In genomic region chr22:22342697-22343602, GRCh38 we compare ENCODE assay signal across 8 cellular contexts.
DNase-seq lines count a peak whose midpoint lies in the region; ATAC-seq and TF ChIP-seq lines count a peak whose summit lies in the region.

No MANE protein-coding gene starts in this region.

- peak; percentile 94 for ATAC-seq in esophagus mucosa

- H2AFZ ChIP-seq in osteoblast (ENCODE audit: low read length), result no peak overlapping the region

- H3K36me3 ChIP-seq in osteoblast (ENCODE audit: insufficient read depth, low read length) (no peaks in the 10 kb centered on the region), vagina (no peaks in the 10 kb centered on the region)

- H3K4me3 ChIP-seq in osteoblast (ENCODE audit: insufficient read depth, low read length) (no peak overlapping the region), vagina (no peak overlapping the region)

- H3K4me2 ChIP-seq in osteoblast (ENCODE audit: insufficient read depth, low read length), result no peak overlapping the region

- H3K9me3 ChIP-seq in osteoblast (ENCODE audit: low read depth, low read length), result no peaks in the 10 kb centered on the region
- no peaks in the 10 kb centered on the region for H3K9me3 ChIP-seq in vagina

- TF ChIP-seq CTCF in osteoblast (IDR thresholded peaks at IDR 0.05; ENCODE audit: extremely low read depth, low read depth, low read length), result peak; percentile 73
- TF ChIP-seq CTCF in vagina (IDR thresholded peaks at IDR 0.05), result peak in 2 of 3 experiments; percentile 22 to 39

- H4K20me1 ChIP-seq in osteoblast (ENCODE audit: insufficient read depth, low read length), result no peaks in the 10 kb centered on the region

- DNase-seq in 8988T (peak; percentile 27), NCI-H524 (lab: John Stamatoyannopoulos, UW) (peak; percentile 40 to 64), osteoblast (ENCODE audit: insufficient read length, low spot score, missing footprints) (no peak), vagina (ENCODE audit: extremely low spot score in 2 of 2) (no peak), middle frontal gyrus (ENCODE audit: extremely low spot score, low spot score) (no peak)
- DNase-seq in activated CD8-positive, alpha-beta memory T cell treated with anti-CD3 and anti-CD28 coated beads, Interleukin-2, amount 50 U/mL, for 24 hours (ENCODE audit: extremely low read depth), result peak; percentile 26

- intact Hi-C loops in vagina (cut with DNase I), result no loop called here

- H3K4me1 ChIP-seq in osteoblast (ENCODE audit: insufficient read depth, low read length), result no peaks in the 10 kb centered on the region
- H3K4me1 ChIP-seq in vagina, result no peaks in the 10 kb centered on the region

- no peaks in the 10 kb centered on the region for H3K79me2 ChIP-seq in osteoblast (ENCODE audit: insufficient read depth, low read length)

- H3K27ac ChIP-seq in osteoblast (ENCODE audit: low read depth, low read length) (no peak overlapping the region), vagina (no peak overlapping the region)

- H3K27me3 ChIP-seq in osteoblast (ENCODE audit: insufficient read depth, low read length) (peaks cover 20% of the 10 kb centered on the region), vagina (no peaks in the 10 kb centered on the region)

- TF ChIP-seq POLR2A in GM18526 (IDR thresholded peaks at IDR 0.05; ENCODE audit: extremely low read depth, insufficient read length) (peak; percentile 69), vagina (IDR thresholded peaks at IDR 0.05) (no peak)

Comparison
In these comparisons a context has a peak if more than half of its experiments do, and no peak if none do; other contexts are left out.
1. DNase-seq: peak in 8988T (single experiment), NCI-H524 (2 of 2) and activated CD8-positive, alpha-beta memory T cell treated with anti-CD3 and anti-CD28 coated beads, Interleukin-2, amount 50 U/mL, for 24 hours (single experiment); none in osteoblast (single experiment), vagina (0 of 2) and middle frontal gyrus (single experiment).